In genomic region chr11:121250843-121251242, GRCh38 we compare ENCODE assay signal across 13 cellular contexts.
"Had no signal": no experiment of that assay in that cellular context is flagged by ENCODE, and none has a peak within 500 bp of the region (broad histone marks: within the 10 kb centered on the region; RNA-seq: fewer than 3 reads in every experiment).

No MANE protein-coding gene starts in this region.

- H3K4me3 Mint-ChIP-seq: activated CD4-positive, alpha-beta memory T cell treated with anti-CD3 and anti-CD28 coated beads for 36 hours; activated naive CD8-positive, alpha-beta T cell treated with anti-CD3 and anti-CD28 coated beads for 36 hours had no signal

- H3K4me3 ChIP-seq: colonic mucosa, gastrocnemius medialis, heart right ventricle, pancreas, transverse colon had no signal

- H3K27ac Mint-ChIP-seq: activated CD4-positive, alpha-beta memory T cell treated with anti-CD3 and anti-CD28 coated beads for 36 hours; activated naive CD8-positive, alpha-beta T cell treated with anti-CD3 and anti-CD28 coated beads for 36 hours; activated T-cell treated with anti-CD3 and anti-CD28 coated beads, Interleukin-2, amount 50 U/mL, for 72 hours had no signal

- DNase-seq: activated CD4-positive, alpha-beta memory T cell treated with anti-CD3 and anti-CD28 coated beads for 36 hours; activated gamma-delta T cell treated with Interleukin-2 at 50 U/mL for 16 hours; activated naive CD8-positive, alpha-beta T cell treated with anti-CD3 and anti-CD28 coated beads for 36 hours; activated T-cell treated with anti-CD3 and anti-CD28 coated beads, Interleukin-2, amount 50 U/mL, for 72 hours; anterior cingulate cortex; colonic mucosa; gastrocnemius medialis; heart right ventricle; left ventricle myocardium superior; pancreas; stimulated activated CD4-positive, alpha-beta T cell treated with anti-CD3 and anti-CD28 coated beads, Interleukin-4, amount 100 ng/mL, for 4 hours; transverse colon had no signal

- H3K36me3 Mint-ChIP-seq: activated CD4-positive, alpha-beta memory T cell treated with anti-CD3 and anti-CD28 coated beads for 36 hours had no signal

- ATAC-seq: activated CD4-positive, CD25-positive, alpha-beta regulatory T cell treated with anti-CD3 and anti-CD28 coated beads, Interleukin-2, amount 50 U/mL, for 24 hours; activated T-cell treated with anti-CD3 and anti-CD28 coated beads, Interleukin-2, amount 50 U/mL, for 72 hours; gastrocnemius medialis; heart right ventricle; left ventricle myocardium superior; pancreas had no signal
